In genomic region chr16:69701452-69701851, GRCh38 we compare ENCODE assay signal across 33 cellular contexts.
"Had no signal": no experiment of that assay in that cellular context is flagged by ENCODE, and none has a peak within 500 bp of the region (broad histone marks: within the 10 kb centered on the region; RNA-seq: fewer than 3 reads in every experiment).

No MANE protein-coding gene starts in this region.

- H3K27ac ChIP-seq: cardiac muscle cell, colonic mucosa, dorsolateral prefrontal cortex, gastrocnemius medialis, left ventricle myocardium inferior, neural progenitor cell, skin epidermis, stomach, suprapubic skin, tibial artery, upper lobe of right lung had no signal

- H3K9me3 Mint-ChIP-seq: activated CD4-positive, alpha-beta memory T cell treated with anti-CD3 and anti-CD28 coated beads, Interleukin-2, amount 10 ng/mL, durations not matched to agents 7 days and 5 days; activated CD4-positive, alpha-beta T cell treated with anti-CD3 and anti-CD28 coated beads, Interleukin-2, amount 10 ng/mL, durations not matched to agents 24 days and 14 days; activated naive CD4-positive, alpha-beta T cell treated with anti-CD3 and anti-CD28 coated beads, Interleukin-2, amount 50 U/mL, for 72 hours; activated T-cell treated with anti-CD3 and anti-CD28 coated beads, Interleukin-2, amount 50 U/mL, for 72 hours; brain; natural killer cell; neural progenitor cell; stimulated activated effector memory CD8-positive, alpha-beta T cell treated with anti-CD3 and anti-CD28 coated beads, Interleukin-12 subunit alpha, Interleukin-12 subunit beta, amount 100 ng/mL, for 72 hours had no signal

- FAIRE-seq: islet of Langerhans had no signal

- H3K27ac Mint-ChIP-seq: activated CD4-positive, alpha-beta memory T cell treated with anti-CD3 and anti-CD28 coated beads, Interleukin-2, amount 10 ng/mL, durations not matched to agents 7 days and 5 days; activated CD4-positive, alpha-beta T cell treated with anti-CD3 and anti-CD28 coated beads, Interleukin-2, amount 10 ng/mL, durations not matched to agents 24 days and 14 days; neural progenitor cell; stimulated activated effector memory CD8-positive, alpha-beta T cell treated with anti-CD3 and anti-CD28 coated beads, Interleukin-12 subunit alpha, Interleukin-12 subunit beta, amount 100 ng/mL, for 72 hours had no signal

- H3K4me3 Mint-ChIP-seq: activated CD4-positive, alpha-beta memory T cell treated with anti-CD3 and anti-CD28 coated beads, Interleukin-2, amount 10 ng/mL, durations not matched to agents 7 days and 5 days; activated CD4-positive, alpha-beta T cell treated with anti-CD3 and anti-CD28 coated beads, Interleukin-2, amount 10 ng/mL, durations not matched to agents 24 days and 14 days; activated T-cell treated with anti-CD3 and anti-CD28 coated beads, Interleukin-2, amount 50 U/mL, for 72 hours; brain; natural killer cell; neural progenitor cell; stimulated activated effector memory CD8-positive, alpha-beta T cell treated with anti-CD3 and anti-CD28 coated beads, Interleukin-12 subunit alpha, Interleukin-12 subunit beta, amount 100 ng/mL, for 72 hours had no signal

- H3K4me3 ChIP-seq: cardiac muscle cell, colonic mucosa, dorsolateral prefrontal cortex, gastrocnemius medialis, left ventricle myocardium inferior, lung, neural progenitor cell, skin epidermis, stomach, suprapubic skin, tibial artery, upper lobe of right lung had no signal

- H3K4me1 ChIP-seq: colonic mucosa, gastrocnemius medialis, tibial artery, upper lobe of right lung had no signal

- H3K4me1 Mint-ChIP-seq: activated CD4-positive, alpha-beta memory T cell treated with anti-CD3 and anti-CD28 coated beads, Interleukin-2, amount 10 ng/mL, durations not matched to agents 7 days and 5 days; activated CD4-positive, alpha-beta T cell treated with anti-CD3 and anti-CD28 coated beads, Interleukin-2, amount 10 ng/mL, durations not matched to agents 24 days and 14 days; brain; natural killer cell; neural progenitor cell; stimulated activated effector memory CD8-positive, alpha-beta T cell treated with anti-CD3 and anti-CD28 coated beads, Interleukin-12 subunit alpha, Interleukin-12 subunit beta, amount 100 ng/mL, for 72 hours had no signal

- H3K27me3 ChIP-seq: cardiac muscle cell, colonic mucosa, dorsolateral prefrontal cortex, gastrocnemius medialis, neural progenitor cell, stomach, suprapubic skin, tibial artery, upper lobe of right lung had no signal

- H3K9ac ChIP-seq: neural progenitor cell had no signal

- H3K36me3 Mint-ChIP-seq: activated naive CD4-positive, alpha-beta T cell treated with anti-CD3 and anti-CD28 coated beads, Interleukin-2, amount 50 U/mL, for 72 hours; natural killer cell; neural progenitor cell had no signal

- H3K4me2 ChIP-seq: neural progenitor cell had no signal

- H3K9me3 ChIP-seq: colonic mucosa, gastrocnemius medialis, left ventricle myocardium inferior, stomach, suprapubic skin, tibial artery, upper lobe of right lung had no signal

- H2AFZ ChIP-seq: neural progenitor cell had no signal

- H3K27me3 Mint-ChIP-seq: activated CD4-positive, alpha-beta memory T cell treated with anti-CD3 and anti-CD28 coated beads, Interleukin-2, amount 10 ng/mL, durations not matched to agents 7 days and 5 days; activated CD4-positive, alpha-beta T cell treated with anti-CD3 and anti-CD28 coated beads, Interleukin-2, amount 10 ng/mL, durations not matched to agents 24 days and 14 days; brain had no signal

- DNase-seq: activated CD4-positive, alpha-beta memory T cell treated with anti-CD3 and anti-CD28 coated beads, Interleukin-2, amount 10 ng/mL, durations not matched to agents 7 days and 5 days; activated CD4-positive, alpha-beta T cell treated with anti-CD3 and anti-CD28 coated beads, Interleukin-2, amount 10 ng/mL, durations not matched to agents 24 days and 14 days; activated CD4-positive, CD25-positive, alpha-beta regulatory T cell treated with anti-CD3 and anti-CD28 coated beads, Interleukin-2, amount 50 U/mL, for 72 hours; activated naive CD4-positive, alpha-beta T cell; activated T-cell treated with anti-CD3 and anti-CD28 coated beads, Interleukin-2, amount 50 U/mL, for 72 hours; anterior cingulate cortex; cerebellar nuclear complex; colonic mucosa; dorsolateral prefrontal cortex; effector memory CD4-positive, alpha-beta T cell; gastrocnemius medialis; glutamatergic neuron; left ventricle myocardium inferior; mesendoderm; natural killer cell; occipital lobe; posterior cingulate gyrus; stimulated activated CD4-positive, alpha-beta T cell treated with anti-CD3 and anti-CD28 coated beads, Interleukin-12 subunit alpha, Interleukin-12 subunit beta, amount 100 ng/mL, for 4 hours; stimulated activated CD4-positive, alpha-beta T cell treated with anti-CD3 and anti-CD28 coated beads, Interleukin-4, amount 100 ng/mL, for 1 hour; stomach; T-helper 2 cell; tibial artery; upper lobe of right lung had no signal

- H3K36me3 ChIP-seq: neural progenitor cell had no signal

- ATAC-seq: activated naive CD4-positive, alpha-beta T cell treated with anti-CD3 and anti-CD28 coated beads, Interleukin-2, amount 50 U/mL, for 72 hours; activated T-cell treated with anti-CD3 and anti-CD28 coated beads, Interleukin-2, amount 50 U/mL, for 72 hours; gastrocnemius medialis; natural killer cell; sciatic nerve; stimulated activated effector memory CD8-positive, alpha-beta T cell treated with anti-CD3 and anti-CD28 coated beads, Interleukin-12 subunit alpha, Interleukin-12 subunit beta, amount 100 ng/mL, for 72 hours; upper lobe of right lung had no signal
